10 cellular contexts compared by ENCODE assay signal in the genomic region with DNA sequence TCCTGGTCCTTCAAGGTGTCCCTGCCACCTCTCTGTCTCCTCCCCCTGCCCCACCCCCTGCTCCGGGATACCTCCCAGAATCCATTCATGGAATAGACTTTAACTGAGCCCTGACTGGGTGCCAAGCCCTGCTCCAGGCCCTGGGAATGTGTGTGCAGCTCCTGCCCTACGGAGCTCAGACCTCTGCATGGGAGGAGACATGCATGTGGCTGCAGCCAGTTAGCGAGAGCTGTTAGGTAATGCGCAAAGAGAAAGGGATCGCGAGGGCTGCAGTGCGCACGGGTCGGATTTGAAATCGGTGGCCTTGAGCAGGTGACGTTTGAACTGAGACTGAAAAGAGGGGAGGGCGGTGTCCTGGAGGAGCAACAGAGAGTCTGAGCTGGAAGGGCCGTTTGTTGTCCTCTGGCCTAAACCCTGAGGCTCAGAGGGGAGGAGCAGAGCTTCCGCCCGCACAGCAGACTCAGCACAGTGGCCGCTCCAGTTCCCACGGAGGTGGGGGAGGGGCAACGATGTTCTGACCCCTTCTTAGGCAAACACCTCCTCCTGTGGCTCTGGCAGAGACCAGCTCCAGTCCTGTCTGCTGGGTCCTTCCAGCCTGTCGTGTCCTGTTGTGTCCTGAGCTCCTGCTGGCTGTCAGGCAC. TPM values are rescaled to one million over a fixed set of nuclear protein-coding genes. Genes with fewer than 3 reads are reported as not detected.
DNase-seq lines count a peak whose midpoint lies in the region; ATAC-seq and TF ChIP-seq lines count a peak whose summit lies in the region.
"Had no signal": no experiment of that assay in that cellular context is flagged by ENCODE, and none has a peak within 500 bp of the region (broad histone marks: within the 10 kb centered on the region; RNA-seq: fewer than 3 reads in every experiment).

No MANE protein-coding gene starts in this region.

- WGBS in ovary, 3 donors = 4 to 20% (median 7%) methylated on average over 19 of the region's 19 CpGs

- peak; percentile 87 for DNase-seq in DMS153 (lab: John Stamatoyannopoulos, UW)
- peak in 2 of 3 donors; percentile 54 to 65 for DNase-seq in Peyer's patch
- DNase-seq in foreskin melanocyte = peak; percentile 41
- peak; percentile 64 to 79 (median 72) for DNase-seq in ovary
- no peak for DNase-seq in head of caudate nucleus
- DNase-seq in activated CD4-positive, alpha-beta T cell treated with anti-CD3 and anti-CD28 coated beads, Interleukin-2, amount 50 U/mL, for 48 hours = no peak
- DNase-seq in RWPE1 (ENCODE audit: low spot score) = no peak
- DNase-seq: activated CD8-positive, alpha-beta memory T cell treated with anti-CD3 and anti-CD28 coated beads, Interleukin-2, amount 50 U/mL, for 4 hours; NCI-H345 had no signal

- H3K9me3 ChIP-seq in Peyer's patch = no peaks in the 10 kb centered on the region
- H3K9me3 ChIP-seq in ovary = no peaks in the 10 kb centered on the region

- H3K4me1 Mint-ChIP-seq in stimulated activated memory B cell treated with anti-CD40 and anti-IgM and Interleukin-4, amounts not matched to agents 10 μg/mL and 1 μg/mL and 100 μg/mL, for 72 hours = no peaks in the 10 kb centered on the region

- peaks cover 16% of the 10 kb centered on the region for H3K36me3 Mint-ChIP-seq in stimulated activated memory B cell treated with anti-CD40 and anti-IgM and Interleukin-4, amounts not matched to agents 10 μg/mL and 1 μg/mL and 100 μg/mL, for 72 hours

- TF ChIP-seq EP300 in ovary (IDR thresholded peaks at IDR 0.05) = no peak

- peak overlapping the region in 2 of 4 donors; percentile 3 to 27 for H3K27ac ChIP-seq in Peyer's patch
- peak overlapping the region in 1 of 2 donors; percentile 21 for H3K27ac ChIP-seq in ovary
- H3K27ac ChIP-seq in RWPE1 = no peak overlapping the region

- no peak for ATAC-seq in stimulated activated memory B cell treated with anti-CD40 and anti-IgM and Interleukin-4, amounts not matched to agents 10 μg/mL and 1 μg/mL and 100 μg/mL, for 72 hours

- intact Hi-C loops in ovary (cut with DNase I) = no loop called here
- intact Hi-C loops in head of caudate nucleus (cut with DNase I) = no loop called here

- CTCF ChIA-PET in RWPE1 (lab: Yijun Ruan, JAX) = interaction anchor here (0.6 to 2.1 kb wide), 3 partner anchors 21 to 247 kb away, joined by 3 to 9 read pairs (median 3); no protein-coding TSS in a partner anchor

- peaks cover 0 to 26% (median 3%) of the 10 kb centered on the region in 4 donors for H3K4me1 ChIP-seq in Peyer's patch
- H3K4me1 ChIP-seq in ovary (ENCODE audit: insufficient read depth) = peaks cover 18% of the 10 kb centered on the region

- H3K4me3 ChIP-seq in Peyer's patch = peak overlapping the region in 2 of 4 donors; percentile 4 to 17
- H3K4me3 ChIP-seq in ovary = no peak overlapping the region

- H3K27me3 Mint-ChIP-seq in stimulated activated memory B cell treated with anti-CD40 and anti-IgM and Interleukin-4, amounts not matched to agents 10 μg/mL and 1 μg/mL and 100 μg/mL, for 72 hours = peaks cover 8% of the 10 kb centered on the region

- no peaks in the 10 kb centered on the region for H3K36me3 ChIP-seq in Peyer's patch
- no peaks in the 10 kb centered on the region for H3K36me3 ChIP-seq in ovary

- no peaks in the 10 kb centered on the region for H3K27me3 ChIP-seq in Peyer's patch
- H3K27me3 ChIP-seq in ovary = no peaks in the 10 kb centered on the region

- H3K9me3 Mint-ChIP-seq in stimulated activated memory B cell treated with anti-CD40 and anti-IgM and Interleukin-4, amounts not matched to agents 10 μg/mL and 1 μg/mL and 100 μg/mL, for 72 hours = no peaks in the 10 kb centered on the region

- TF ChIP-seq POLR2A in Peyer's patch (IDR thresholded peaks at IDR 0.05) (no peak), ovary (IDR thresholded peaks at IDR 0.05) (no peak)

- no peak for TF ChIP-seq CTCF in Peyer's patch (IDR thresholded peaks at IDR 0.05)
- no peak for TF ChIP-seq CTCF in ovary (IDR thresholded peaks at IDR 0.05)
- no peak for TF ChIP-seq CTCF in RWPE1 (conservative IDR thresholded peaks at IDR 0.05; ENCODE audit: low read depth)

- POLR2A ChIA-PET in RWPE1 (lab: Yijun Ruan, JAX; ENCODE audit: low non-redundant PET) = no interaction called here

- no peak overlapping the region for H3K27ac Mint-ChIP-seq in stimulated activated memory B cell treated with anti-CD40 and anti-IgM and Interleukin-4, amounts not matched to agents 10 μg/mL and 1 μg/mL and 100 μg/mL, for 72 hours

- H3K4me3 Mint-ChIP-seq in stimulated activated memory B cell treated with anti-CD40 and anti-IgM and Interleukin-4, amounts not matched to agents 10 μg/mL and 1 μg/mL and 100 μg/mL, for 72 hours = no peak overlapping the region

RNA-seq across cellular contexts. Expression of gene LRRC10B, which starts 19.8 kb away (rescaled TPM):
- total RNA-seq in Peyer's patch (1 to 10 TPM in 1 of 4 donors, under 1 TPM in 1, not detected in 2; 0.35 to 2.5 TPM), ovary (10 to 100 TPM in 1 of 7 donors, 1 to 10 TPM in 3, under 1 TPM in 3; 0.45 to 23.0 (median 1.4) TPM)
- 1 to 10 TPM in 1 of 2 donors, under 1 TPM in 1; 0.48 to 1.7 TPM for polyA plus RNA-seq in ovary

RNA-seq across cellular contexts. Expression of gene SDHAF2, which starts 58.8 kb away (rescaled TPM):
- total RNA-seq in Peyer's patch (10 to 100 TPM; 54.5 to 92.4 (median 70.5) TPM), ovary (10 to 100 TPM; 31.9 to 91.1 (median 37.5) TPM)
- polyA plus RNA-seq in ovary = 10 to 100 TPM; 40.8 to 43.5 TPM

RNA-seq across cellular contexts. Expression of gene CPSF7, which starts 59.0 kb away (rescaled TPM):
- total RNA-seq in Peyer's patch (100 to 1,000 TPM in 1 of 4 donors, 10 to 100 TPM in 3; 45.9 to 125 (median 79.9) TPM), ovary (100 to 1,000 TPM in 1 of 7 donors, 10 to 100 TPM in 6; 33.3 to 103 (median 83.4) TPM)
- 100 to 1,000 TPM in 1 of 2 donors, 10 to 100 TPM in 1; 51.8 to 109 TPM for polyA plus RNA-seq in ovary

Comparison
In these comparisons a context has a peak if more than half of its experiments do, and no peak if none do; other contexts are left out.
1. DNase-seq: peak in DMS153 (single experiment), Peyer's patch (2 of 3), foreskin melanocyte (single experiment) and ovary (5 of 5); none in head of caudate nucleus (0 of 42), activated CD4-positive, alpha-beta T cell treated with anti-CD3 and anti-CD28 coated beads, Interleukin-2, amount 50 U/mL, for 48 hours (0 of 2) and RWPE1 (single experiment).